In genomic region chr4:26723216-26723615, GRCh38 we compare ENCODE assay signal across 11 cellular contexts.
DNase-seq lines count a peak whose midpoint lies in the region; ATAC-seq lines count a peak whose summit lies in the region.
"Had no signal": no experiment of that assay in that cellular context is flagged by ENCODE, and none has a peak within 500 bp of the region (broad histone marks: within the 10 kb centered on the region; RNA-seq: fewer than 3 reads in every experiment).

No MANE protein-coding gene starts in this region.

- H3K27me3 Mint-ChIP-seq in activated naive CD4-positive, alpha-beta T cell treated with anti-CD3 and anti-CD28 coated beads for 36 hours (ENCODE audit: low read depth): no peaks in the 10 kb centered on the region
- H3K27me3 Mint-ChIP-seq in activated naive CD4-positive, alpha-beta T cell treated with anti-CD3 and anti-CD28 coated beads, Interleukin-2, amount 10 ng/mL, durations not matched to agents 7 days and 5 days: no peaks in the 10 kb centered on the region

- H3K9me3 ChIP-seq in Karpas-422 (ENCODE audit: low read length): no peaks in the 10 kb centered on the region
- H3K9me3 ChIP-seq: esophagus squamous epithelium had no signal

- H3K4me1 Mint-ChIP-seq in activated naive CD4-positive, alpha-beta T cell treated with anti-CD3 and anti-CD28 coated beads for 36 hours (ENCODE audit: low read depth): peaks cover 10% of the 10 kb centered on the region
- peaks cover 10% of the 10 kb centered on the region for H3K4me1 Mint-ChIP-seq in activated naive CD4-positive, alpha-beta T cell treated with anti-CD3 and anti-CD28 coated beads, Interleukin-2, amount 10 ng/mL, durations not matched to agents 7 days and 5 days

- DNase-seq in activated naive CD4-positive, alpha-beta T cell treated with anti-CD3 and anti-CD28 coated beads for 36 hours: peak; percentile 5
- DNase-seq in activated naive CD4-positive, alpha-beta T cell treated with anti-CD3 and anti-CD28 coated beads, Interleukin-2, amount 10 ng/mL, durations not matched to agents 7 days and 5 days: no peak
- peak; percentile 13 for DNase-seq in stimulated activated naive CD8-positive, alpha-beta T cell treated with anti-CD3 and anti-CD28 coated beads, Interleukin-15, Interleukin-2, amounts not matched to agents 100 U/mL and 50 U/mL, for 24 hours
- no peak for DNase-seq in Karpas-422
- DNase-seq in NCI-H1930 (lab: John Stamatoyannopoulos, UW): no peak
- no peak for DNase-seq in stimulated activated CD4-positive, alpha-beta T cell treated with anti-CD3 and anti-CD28 coated beads, Interleukin-2, amount 100 ng/mL, for 24 hours
- DNase-seq: ACHN, esophagus squamous epithelium had no signal

- no peak overlapping the region for H3K9ac ChIP-seq in Karpas-422 (ENCODE audit: low read length)

- no peaks in the 10 kb centered on the region for H3K27me3 ChIP-seq in Karpas-422 (ENCODE audit: low read length)
- H3K27me3 ChIP-seq: esophagus squamous epithelium had no signal

- H3K36me3 Mint-ChIP-seq in activated naive CD4-positive, alpha-beta T cell treated with anti-CD3 and anti-CD28 coated beads for 36 hours (ENCODE audit: low read depth): peaks cover 7% of the 10 kb centered on the region
- no peaks in the 10 kb centered on the region for H3K36me3 Mint-ChIP-seq in activated naive CD4-positive, alpha-beta T cell treated with anti-CD3 and anti-CD28 coated beads, Interleukin-2, amount 10 ng/mL, durations not matched to agents 7 days and 5 days

- peaks cover 25% of the 10 kb centered on the region for H3K4me1 ChIP-seq in Karpas-422 (ENCODE audit: low read length)
- H3K4me1 ChIP-seq: esophagus squamous epithelium had no signal

- H3K9me2 ChIP-seq in Karpas-422 (replicated peaks; ENCODE audit: insufficient read depth, low read length): no peaks in the 10 kb centered on the region

- no peak overlapping the region for H3K27ac ChIP-seq in Karpas-422 (ENCODE audit: low read length)
- H3K27ac ChIP-seq: esophagus squamous epithelium had no signal

- H3K36me3 ChIP-seq in Karpas-422 (ENCODE audit: insufficient read depth, low read length): no peaks in the 10 kb centered on the region

- no peak overlapping the region for H3K4me2 ChIP-seq in Karpas-422 (ENCODE audit: low read depth, low read length, poor library complexity, severe bottlenecking)

- no peaks in the 10 kb centered on the region for H3K9me3 Mint-ChIP-seq in activated naive CD4-positive, alpha-beta T cell treated with anti-CD3 and anti-CD28 coated beads for 36 hours
- no peaks in the 10 kb centered on the region for H3K9me3 Mint-ChIP-seq in activated naive CD4-positive, alpha-beta T cell treated with anti-CD3 and anti-CD28 coated beads, Interleukin-2, amount 10 ng/mL, durations not matched to agents 7 days and 5 days

- H3K4me3 Mint-ChIP-seq in activated naive CD4-positive, alpha-beta T cell treated with anti-CD3 and anti-CD28 coated beads for 36 hours: no peak overlapping the region
- no peak overlapping the region for H3K4me3 Mint-ChIP-seq in activated naive CD4-positive, alpha-beta T cell treated with anti-CD3 and anti-CD28 coated beads, Interleukin-2, amount 10 ng/mL, durations not matched to agents 7 days and 5 days

- H2AFZ ChIP-seq in Karpas-422 (ENCODE audit: low read length): no peak overlapping the region

- no peak overlapping the region for H3K27ac Mint-ChIP-seq in activated naive CD4-positive, alpha-beta T cell treated with anti-CD3 and anti-CD28 coated beads for 36 hours
- no peak overlapping the region for H3K27ac Mint-ChIP-seq in activated naive CD4-positive, alpha-beta T cell treated with anti-CD3 and anti-CD28 coated beads, Interleukin-2, amount 10 ng/mL, durations not matched to agents 7 days and 5 days

- no peaks in the 10 kb centered on the region for H3K79me2 ChIP-seq in Karpas-422 (ENCODE audit: low read length)

- H3K4me3 ChIP-seq in Karpas-422 (ENCODE audit: low read length): no peak overlapping the region
- H3K4me3 ChIP-seq: esophagus squamous epithelium, K562 had no signal

- peak; percentile 96 for ATAC-seq in HG02588 (IDR thresholded peaks at IDR 0.05; ENCODE audit: unreplicated experiment)
- ATAC-seq in HG03457 (IDR thresholded peaks at IDR 0.05; ENCODE audit: unreplicated experiment): peak; percentile 95
- ATAC-seq in stimulated activated naive CD8-positive, alpha-beta T cell treated with anti-CD3 and anti-CD28 coated beads, Interleukin-15, Interleukin-2, amounts not matched to agents 100 U/mL and 50 U/mL, for 24 hours: peak; percentile 59
- ATAC-seq: K562 had no signal

- CTCF ChIA-PET in activated naive CD4-positive, alpha-beta T cell treated with anti-CD3 and anti-CD28 coated beads for 36 hours (lab: Charles Lee): interaction anchor here (0.6 to 1.1 kb wide), 3 partner anchors 109 to 286 kb away, joined by 3 to 5 read pairs (median 3); no protein-coding TSS in a partner anchor
- CTCF ChIA-PET in activated naive CD4-positive, alpha-beta T cell treated with anti-CD3 and anti-CD28 coated beads, Interleukin-2, amount 10 ng/mL, durations not matched to agents 7 days and 5 days (lab: Charles Lee): interaction anchor here (1.9 to 2.6 kb wide), 3 partner anchors 264 to 295 kb away, joined by 7 to 8 read pairs (median 8); no protein-coding TSS in a partner anchor

- no peaks in the 10 kb centered on the region for H4K20me1 ChIP-seq in Karpas-422 (ENCODE audit: insufficient read depth, low read depth, low read length)

- intact Hi-C loops in activated naive CD4-positive, alpha-beta T cell treated with anti-CD3 and anti-CD28 coated beads for 36 hours (cut with micrococcal nuclease): loop anchor here (5.0 kb wide), 3 partner anchors 289 to 736 kb away; no protein-coding TSS in a partner anchor

Comparison
In these comparisons a context has a peak if more than half of its experiments do, and no peak if none do; other contexts are left out.
1. DNase-seq: peak in activated naive CD4-positive, alpha-beta T cell treated with anti-CD3 and anti-CD28 coated beads for 36 hours (single experiment) and stimulated activated naive CD8-positive, alpha-beta T cell treated with anti-CD3 and anti-CD28 coated beads, Interleukin-15, Interleukin-2, amounts not matched to agents 100 U/mL and 50 U/mL, for 24 hours (single experiment); none in activated naive CD4-positive, alpha-beta T cell treated with anti-CD3 and anti-CD28 coated beads, Interleukin-2, amount 10 ng/mL, durations not matched to agents 7 days and 5 days (single experiment), Karpas-422 (single experiment), NCI-H1930 (0 of 2) and stimulated activated CD4-positive, alpha-beta T cell treated with anti-CD3 and anti-CD28 coated beads, Interleukin-2, amount 100 ng/mL, for 24 hours (0 of 2).
2. Peak in every context shown above with its lines, with median percentiles within 50 percentile points of each other: ATAC-seq.